In genomic region chr2:147469471-147469870, GRCh38 we compare ENCODE assay signal across 16 cellular contexts.
DNase-seq lines count a peak whose midpoint lies in the region; ATAC-seq and TF ChIP-seq lines count a peak whose summit lies in the region.
"Had no signal": no experiment of that assay in that cellular context is flagged by ENCODE, and none has a peak within 500 bp of the region (broad histone marks: within the 10 kb centered on the region; RNA-seq: fewer than 3 reads in every experiment).

No MANE protein-coding gene starts in this region.

- ATAC-seq in GM21737 (IDR thresholded peaks at IDR 0.05; ENCODE audit: unreplicated experiment) = no peak
- ATAC-seq: naive thymus-derived CD4-positive, alpha-beta T cell; SK-N-SH treated with all-trans-retinoic acid at 6 μM for 48 hours had no signal

- H3K79me2 ChIP-seq in neural progenitor cell (ENCODE audit: low read depth) = no peaks in the 10 kb centered on the region

- H3K27ac Mint-ChIP-seq in neural progenitor cell = no peak overlapping the region
- H3K27ac Mint-ChIP-seq: naive thymus-derived CD4-positive, alpha-beta T cell had no signal

- H3K27me3 Mint-ChIP-seq in neural progenitor cell (ENCODE audit: insufficient read depth, low read depth) = peaks cover 12% of the 10 kb centered on the region
- H3K27me3 Mint-ChIP-seq: activated naive CD4-positive, alpha-beta T cell treated with anti-CD3 and anti-CD28 coated beads, Interleukin-2, amount 50 U/mL, for 24 hours; naive thymus-derived CD4-positive, alpha-beta T cell had no signal

- H3K27me3 ChIP-seq in HUES6 (ENCODE audit: control insufficient read depth, insufficient read depth, low read length) (no peaks in the 10 kb centered on the region), neural progenitor cell (no peaks in the 10 kb centered on the region), right atrium auricular region (no peaks in the 10 kb centered on the region)
- H3K27me3 ChIP-seq: stomach had no signal

- H3K27ac ChIP-seq in HUES6 (ENCODE audit: low read depth, low read length) (no peak overlapping the region), neural progenitor cell (peak overlapping the region; percentile 47), right atrium auricular region (no peak overlapping the region)
- H3K27ac ChIP-seq: stomach had no signal

- DNase-seq in NCI-H2107 (lab: John Stamatoyannopoulos, UW) (peak; percentile 56), choroid plexus epithelial cell (ENCODE audit: low read depth) (peak; percentile 15), neural progenitor cell (ENCODE audit: low spot score) (peak; percentile 87), GDM1 (lab: John Stamatoyannopoulos, UW) (no peak), right atrium auricular region (ENCODE audit: low spot score) (no peak)
- DNase-seq: islet precursor cell; naive thymus-derived CD4-positive, alpha-beta T cell; NCI-H1694; RPMI8226; stimulated activated CD4-positive, alpha-beta T cell treated with anti-CD3 and anti-CD28 coated beads, Interleukin-2, amount 100 ng/mL, for 48 hours; stomach; trophoblast cell had no signal

- peaks cover 44% of the 10 kb centered on the region for H3K4me1 Mint-ChIP-seq in neural progenitor cell
- H3K4me1 Mint-ChIP-seq: activated naive CD4-positive, alpha-beta T cell treated with anti-CD3 and anti-CD28 coated beads, Interleukin-2, amount 50 U/mL, for 24 hours had no signal

- peaks cover 20% of the 10 kb centered on the region for H3F3A ChIP-seq in neural progenitor cell (ENCODE audit: low read depth)

- peaks cover 43% of the 10 kb centered on the region for H3K4me1 ChIP-seq in HUES6 (ENCODE audit: control insufficient read depth, insufficient read depth, low read length)
- peaks cover 37% of the 10 kb centered on the region for H3K4me1 ChIP-seq in neural progenitor cell
- H3K4me1 ChIP-seq in right atrium auricular region = no peaks in the 10 kb centered on the region
- H3K4me1 ChIP-seq: stomach had no signal

- H3K9ac ChIP-seq in HUES6 (ENCODE audit: low read length) = no peak overlapping the region
- no peak overlapping the region for H3K9ac ChIP-seq in neural progenitor cell

- H3K4me3 ChIP-seq in HUES6 (ENCODE audit: low read depth, low read length) (peak overlapping the region; percentile 26; the same call in 1 of the 2 replicates), choroid plexus epithelial cell (ENCODE audit: low read depth, low read length) (no peak overlapping the region), neural progenitor cell (peak overlapping the region; percentile 19), right atrium auricular region (no peak overlapping the region)
- H3K4me3 ChIP-seq: stomach had no signal

- H3K4me3 Mint-ChIP-seq in neural progenitor cell = peak overlapping the region; percentile 12
- H3K4me3 Mint-ChIP-seq: activated naive CD4-positive, alpha-beta T cell treated with anti-CD3 and anti-CD28 coated beads, Interleukin-2, amount 50 U/mL, for 24 hours; naive thymus-derived CD4-positive, alpha-beta T cell had no signal

- no peaks in the 10 kb centered on the region for H3K36me3 ChIP-seq in HUES6 (ENCODE audit: control insufficient read depth, insufficient read depth, low read length)
- no peaks in the 10 kb centered on the region for H3K36me3 ChIP-seq in neural progenitor cell
- no peaks in the 10 kb centered on the region for H3K36me3 ChIP-seq in right atrium auricular region
- H3K36me3 ChIP-seq: stomach had no signal

- H2AFZ ChIP-seq in neural progenitor cell (replicated peaks) = no peak overlapping the region

- no peaks in the 10 kb centered on the region for H3K36me3 Mint-ChIP-seq in neural progenitor cell
- H3K36me3 Mint-ChIP-seq: activated naive CD4-positive, alpha-beta T cell treated with anti-CD3 and anti-CD28 coated beads, Interleukin-2, amount 50 U/mL, for 24 hours had no signal

- H3K4me2 ChIP-seq in neural progenitor cell = peak overlapping the region; percentile 68

- no peaks in the 10 kb centered on the region for H4K20me1 ChIP-seq in neural progenitor cell (ENCODE audit: low read depth)

- H3K9me3 ChIP-seq in HUES6 (ENCODE audit: control insufficient read depth, insufficient read depth, low read depth, low read length) (no peaks in the 10 kb centered on the region), neural progenitor cell (ENCODE audit: low read depth) (no peaks in the 10 kb centered on the region), right atrium auricular region (no peaks in the 10 kb centered on the region)
- H3K9me3 ChIP-seq: stomach had no signal

- TF ChIP-seq CTCF in choroid plexus epithelial cell (conservative IDR thresholded peaks at IDR 0.05; ENCODE audit: low read depth, low read length) = no peak
- no peak for TF ChIP-seq CTCF in neural progenitor cell (IDR thresholded peaks at IDR 0.05)
- no peak for TF ChIP-seq CTCF in right atrium auricular region (IDR thresholded peaks at IDR 0.05)

- no peaks in the 10 kb centered on the region for H3K9me3 Mint-ChIP-seq in neural progenitor cell
- H3K9me3 Mint-ChIP-seq: activated naive CD4-positive, alpha-beta T cell treated with anti-CD3 and anti-CD28 coated beads, Interleukin-2, amount 50 U/mL, for 24 hours had no signal

Comparison
In these comparisons a context has a peak if more than half of its experiments do, and no peak if none do; other contexts are left out.
1. H3K4me3 ChIP-seq: peak in HUES6 (single experiment) and neural progenitor cell (single experiment); none in choroid plexus epithelial cell (single experiment) and right atrium auricular region (0 of 2).
2. DNase-seq: peak in NCI-H2107 (single experiment), choroid plexus epithelial cell (single experiment) and neural progenitor cell (single experiment); none in GDM1 (single experiment) and right atrium auricular region (single experiment).